Comparison of ENCODE assay signal across 23 cellular contexts in genomic region chr16:81212830-81213465, GRCh38. TPM values are rescaled to one million over a fixed set of nuclear protein-coding genes. Genes with fewer than 3 reads are reported as not detected.
"Had no signal": no experiment of that assay in that cellular context is flagged by ENCODE, and none has a peak within 500 bp of the region (broad histone marks: within the 10 kb centered on the region; RNA-seq: fewer than 3 reads in every experiment).

No MANE protein-coding gene starts in this region.

- H3K27me3 ChIP-seq: colonic mucosa, testis, vagina had no signal

- H3K9me3 Mint-ChIP-seq: activated naive CD4-positive, alpha-beta T cell treated with anti-CD3 and anti-CD28 coated beads, Interleukin-2, amount 50 U/mL, for 72 hours; activated T-helper 17 cell treated with anti-CD3 and anti-CD28 coated beads, Interleukin-2, amount 50 U/mL, for 72 hours; effector memory CD8-positive, alpha-beta T cell; naive B cell; stimulated activated naive B cell treated with anti-CD40 and anti-IgM and Interleukin-4, amounts not matched to agents 10 μg/mL and 1 μg/mL and 100 μg/mL, for 72 hours had no signal

- H3K4me3 Mint-ChIP-seq: activated T-helper 17 cell treated with anti-CD3 and anti-CD28 coated beads, Interleukin-2, amount 50 U/mL, for 72 hours; effector memory CD8-positive, alpha-beta T cell; stimulated activated naive B cell treated with anti-CD40 and anti-IgM and Interleukin-4, amounts not matched to agents 10 μg/mL and 1 μg/mL and 100 μg/mL, for 72 hours had no signal

- H3K4me1 Mint-ChIP-seq: activated T-helper 17 cell treated with anti-CD3 and anti-CD28 coated beads, Interleukin-2, amount 50 U/mL, for 72 hours; naive B cell had no signal

- H3K36me3 ChIP-seq: colonic mucosa, esophagus squamous epithelium, gastrocnemius medialis, vagina had no signal

- H3K27ac ChIP-seq: colonic mucosa, dorsolateral prefrontal cortex, esophagus squamous epithelium, gastrocnemius medialis, testis, vagina had no signal

- DNase-seq: activated T-cell treated with anti-CD3 and anti-CD28 coated beads, Interleukin-2, amount 50 U/mL, for 1 hour; amniotic stem cell; colonic mucosa; dorsolateral prefrontal cortex; effector memory CD8-positive, alpha-beta T cell; esophagus squamous epithelium; gastrocnemius medialis; left colon; mesendoderm; naive B cell; retina; stimulated activated CD4-positive, alpha-beta T cell treated with anti-CD3 and anti-CD28 coated beads, Interleukin-2, amount 100 ng/mL, for 48 hours; stimulated activated CD8-positive, alpha-beta memory T cell treated with anti-CD3 and anti-CD28 coated beads, Interleukin-4, amount 100 ng/mL, for 48 hours; stimulated activated naive B cell treated with anti-CD40 and anti-IgM and Interleukin-4, amounts not matched to agents 10 μg/mL and 1 μg/mL and 100 μg/mL, for 72 hours; testis; trophoblast cell had no signal

- H3K36me3 Mint-ChIP-seq: activated naive CD4-positive, alpha-beta T cell treated with anti-CD3 and anti-CD28 coated beads, Interleukin-2, amount 50 U/mL, for 72 hours; naive B cell; stimulated activated naive B cell treated with anti-CD40 and anti-IgM and Interleukin-4, amounts not matched to agents 10 μg/mL and 1 μg/mL and 100 μg/mL, for 72 hours had no signal

- H3K4me3 ChIP-seq: colonic mucosa, dorsolateral prefrontal cortex, esophagus squamous epithelium, gastrocnemius medialis, testis, vagina had no signal

- H3K27ac Mint-ChIP-seq: activated naive CD4-positive, alpha-beta T cell treated with anti-CD3 and anti-CD28 coated beads, Interleukin-2, amount 50 U/mL, for 72 hours; activated T-helper 17 cell treated with anti-CD3 and anti-CD28 coated beads, Interleukin-2, amount 50 U/mL, for 72 hours; effector memory CD8-positive, alpha-beta T cell; naive B cell; progenitor cell of endocrine pancreas; stimulated activated naive B cell treated with anti-CD40 and anti-IgM and Interleukin-4, amounts not matched to agents 10 μg/mL and 1 μg/mL and 100 μg/mL, for 72 hours had no signal

- ATAC-seq: activated naive CD4-positive, alpha-beta T cell treated with anti-CD3 and anti-CD28 coated beads, Interleukin-2, amount 50 U/mL, for 72 hours; activated T-helper 17 cell treated with anti-CD3 and anti-CD28 coated beads, Interleukin-2, amount 50 U/mL, for 72 hours; effector memory CD8-positive, alpha-beta T cell; gastrocnemius medialis; left colon; stimulated activated naive B cell treated with anti-CD40 and anti-IgM and Interleukin-4, amounts not matched to agents 10 μg/mL and 1 μg/mL and 100 μg/mL, for 72 hours had no signal

- H3K9me3 ChIP-seq: colonic mucosa, esophagus squamous epithelium, gastrocnemius medialis, testis, vagina had no signal

- H3K4me1 ChIP-seq: colonic mucosa, esophagus squamous epithelium, gastrocnemius medialis, testis, vagina had no signal

RNA-seq across cellular contexts. Expression of gene BCO1, which starts 25.5 kb away (rescaled TPM):
- total RNA-seq: activated naive CD4-positive, alpha-beta T cell treated with anti-CD3 and anti-CD28 coated beads, Interleukin-2, amount 50 U/mL, for 72 hours; activated T-helper 17 cell treated with anti-CD3 and anti-CD28 coated beads, Interleukin-2, amount 50 U/mL, for 72 hours; bronchial epithelial cell; gastrocnemius medialis; T-helper 2 cell treated with Interferon-gamma antibody and Interleukin-4, amounts not matched to agents 100 ng/mL and 5 ng/mL, for 36 hours; vagina had no signal
- polyA plus RNA-seq: neural cell had no signal
